Comparison of ENCODE assay signal across 1 cellular context in the genomic region with DNA sequence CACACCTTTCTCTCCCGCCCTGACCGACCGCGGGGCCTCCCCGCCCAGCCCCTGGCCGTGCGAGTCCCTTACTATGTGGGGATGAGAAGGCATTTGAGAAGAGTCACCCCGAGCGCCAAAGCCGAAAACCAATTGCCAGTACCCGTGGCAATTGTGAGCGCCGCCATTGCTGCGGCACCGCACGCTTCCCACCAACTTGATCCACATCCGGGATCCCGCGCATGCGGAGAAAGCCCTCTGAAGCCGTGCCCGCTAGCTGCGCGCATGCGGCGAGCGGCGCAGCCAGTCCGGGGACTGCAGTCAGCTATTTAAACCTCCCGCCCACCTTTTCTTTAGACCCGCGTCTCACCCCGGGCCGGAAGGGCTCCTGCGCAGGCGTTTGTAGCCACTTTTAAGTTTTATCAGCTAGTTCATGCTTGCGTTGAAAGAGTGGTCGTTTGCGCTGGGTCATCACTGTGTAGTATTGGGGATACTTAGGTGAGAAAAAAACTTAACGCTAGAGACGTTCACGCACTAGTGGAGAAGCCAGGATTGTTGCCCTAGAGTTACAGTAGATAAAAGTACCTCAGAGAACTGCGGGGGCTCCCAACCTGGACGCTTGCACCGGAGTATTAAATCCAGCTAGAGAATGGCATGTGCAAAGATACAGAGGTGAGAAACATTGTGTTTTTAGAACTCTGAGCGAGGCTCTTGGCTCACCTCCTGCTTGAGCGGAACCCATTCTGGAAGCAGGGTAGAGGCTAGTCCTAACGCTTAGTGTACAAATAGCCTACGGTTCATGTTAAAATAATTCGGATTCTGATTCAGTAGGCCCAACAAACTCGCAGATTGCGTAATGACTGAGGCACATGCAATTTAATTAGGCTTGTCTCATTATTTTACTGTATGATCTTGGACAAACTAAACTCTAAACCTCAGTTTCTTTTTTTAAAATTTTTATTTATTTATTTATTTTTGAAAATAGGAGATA.
A peak's percentile ranks its signal among the peaks of the same experiment; 100 is the strongest.
TF ChIP-seq lines count a peak whose summit lies in the region.

A gene (minus strand): TSS at position 205 of the 970 bp plus-strand sequence. CDS start 38 bp downstream, at position 167.

TF ChIP-seq in K562, 482 proteins besides CTCF, POLR2A, EP300 and RAD21 (continued from another document and continues in another):
- TF ChIP-seq, protein P1, sequence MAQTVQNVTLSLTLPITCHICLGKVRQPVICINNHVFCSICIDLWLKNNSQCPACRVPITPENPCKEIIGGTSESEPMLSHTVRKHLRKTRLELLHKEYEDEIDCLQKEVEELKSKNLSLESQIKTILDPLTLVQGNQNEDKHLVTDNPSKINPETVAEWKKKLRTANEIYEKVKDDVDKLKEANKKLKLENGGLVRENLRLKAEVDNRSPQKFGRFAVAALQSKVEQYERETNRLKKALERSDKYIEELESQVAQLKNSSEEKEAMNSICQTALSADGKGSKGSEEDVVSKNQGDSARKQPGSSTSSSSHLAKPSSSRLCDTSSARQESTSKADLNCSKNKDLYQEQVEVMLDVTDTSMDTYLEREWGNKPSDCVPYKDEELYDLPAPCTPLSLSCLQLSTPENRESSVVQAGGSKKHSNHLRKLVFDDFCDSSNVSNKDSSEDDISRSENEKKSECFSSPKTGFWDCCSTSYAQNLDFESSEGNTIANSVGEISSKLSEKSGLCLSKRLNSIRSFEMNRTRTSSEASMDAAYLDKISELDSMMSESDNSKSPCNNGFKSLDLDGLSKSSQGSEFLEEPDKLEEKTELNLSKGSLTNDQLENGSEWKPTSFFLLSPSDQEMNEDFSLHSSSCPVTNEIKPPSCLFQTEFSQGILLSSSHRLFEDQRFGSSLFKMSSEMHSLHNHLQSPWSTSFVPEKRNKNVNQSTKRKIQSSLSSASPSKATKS (CRISPR knock-in tag; IDR thresholded peaks at IDR 0.05) = no peak
- TF ChIP-seq ZNF239 (CRISPR knock-in tag; IDR thresholded peaks at IDR 0.05) (no peak), SNRNP70 (optimal IDR thresholded peaks at IDR 0.05; ENCODE audit: low read depth, low read length) (no peak), ZNF134 (CRISPR knock-in tag; conservative IDR thresholded peaks at IDR 0.05) (no peak), TAF1 (IDR thresholded peaks at IDR 0.05; ENCODE audit: control insufficient read depth, extremely low read depth, insufficient read depth, low read length, severe bottlenecking) (peak; percentile 89), POU5F1 (IDR thresholded peaks at IDR 0.05; ENCODE audit: borderline replicate concordance, low read depth, low read length, partially characterized antibody) (no peak), KAT2B (IDR thresholded peaks at IDR 0.05; ENCODE audit: low read depth, low read length) (no peak), CBX1 (IDR thresholded peaks at IDR 0.05; ENCODE audit: low read depth) (peak; percentile 62; the same call in 1 of the 2 replicates), FOS (IDR thresholded peaks at IDR 0.05; ENCODE audit: extremely low read depth, insufficient read length) (no peak), GATAD2A (IDR thresholded peaks at IDR 0.05) (no peak), DACH1 (IDR thresholded peaks at IDR 0.05; ENCODE audit: partially characterized antibody) (no peak), PHTF2 (CRISPR knock-in tag; IDR thresholded peaks at IDR 0.05) (no peak), KAT8 (IDR thresholded peaks at IDR 0.05; ENCODE audit: low read depth) (no peak), POLR2AphosphoS5 (IDR thresholded peaks at IDR 0.05; ENCODE audit: control insufficient read depth, insufficient read depth, low read depth, low read length) (peak; percentile 85), TAF7 (tag; IDR thresholded peaks at IDR 0.05) (peak; percentile 83), MIER1 (IDR thresholded peaks at IDR 0.05; ENCODE audit: low read depth) (no peak; the same call in 1 of the 2 replicates), ATF1 (CRISPR knock-in tag; IDR thresholded peaks at IDR 0.05) (no peak), ATF1 (tag; IDR thresholded peaks at IDR 0.05) (peak; percentile 65)
- TF ChIP-seq, protein P2, sequence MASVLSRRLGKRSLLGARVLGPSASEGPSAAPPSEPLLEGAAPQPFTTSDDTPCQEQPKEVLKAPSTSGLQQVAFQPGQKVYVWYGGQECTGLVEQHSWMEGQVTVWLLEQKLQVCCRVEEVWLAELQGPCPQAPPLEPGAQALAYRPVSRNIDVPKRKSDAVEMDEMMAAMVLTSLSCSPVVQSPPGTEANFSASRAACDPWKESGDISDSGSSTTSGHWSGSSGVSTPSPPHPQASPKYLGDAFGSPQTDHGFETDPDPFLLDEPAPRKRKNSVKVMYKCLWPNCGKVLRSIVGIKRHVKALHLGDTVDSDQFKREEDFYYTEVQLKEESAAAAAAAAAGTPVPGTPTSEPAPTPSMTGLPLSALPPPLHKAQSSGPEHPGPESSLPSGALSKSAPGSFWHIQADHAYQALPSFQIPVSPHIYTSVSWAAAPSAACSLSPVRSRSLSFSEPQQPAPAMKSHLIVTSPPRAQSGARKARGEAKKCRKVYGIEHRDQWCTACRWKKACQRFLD (CRISPR knock-in tag; IDR thresholded peaks at IDR 0.05) = peak; percentile 87; the same call in 1 of the 2 replicates
- TF ChIP-seq, protein P3, sequence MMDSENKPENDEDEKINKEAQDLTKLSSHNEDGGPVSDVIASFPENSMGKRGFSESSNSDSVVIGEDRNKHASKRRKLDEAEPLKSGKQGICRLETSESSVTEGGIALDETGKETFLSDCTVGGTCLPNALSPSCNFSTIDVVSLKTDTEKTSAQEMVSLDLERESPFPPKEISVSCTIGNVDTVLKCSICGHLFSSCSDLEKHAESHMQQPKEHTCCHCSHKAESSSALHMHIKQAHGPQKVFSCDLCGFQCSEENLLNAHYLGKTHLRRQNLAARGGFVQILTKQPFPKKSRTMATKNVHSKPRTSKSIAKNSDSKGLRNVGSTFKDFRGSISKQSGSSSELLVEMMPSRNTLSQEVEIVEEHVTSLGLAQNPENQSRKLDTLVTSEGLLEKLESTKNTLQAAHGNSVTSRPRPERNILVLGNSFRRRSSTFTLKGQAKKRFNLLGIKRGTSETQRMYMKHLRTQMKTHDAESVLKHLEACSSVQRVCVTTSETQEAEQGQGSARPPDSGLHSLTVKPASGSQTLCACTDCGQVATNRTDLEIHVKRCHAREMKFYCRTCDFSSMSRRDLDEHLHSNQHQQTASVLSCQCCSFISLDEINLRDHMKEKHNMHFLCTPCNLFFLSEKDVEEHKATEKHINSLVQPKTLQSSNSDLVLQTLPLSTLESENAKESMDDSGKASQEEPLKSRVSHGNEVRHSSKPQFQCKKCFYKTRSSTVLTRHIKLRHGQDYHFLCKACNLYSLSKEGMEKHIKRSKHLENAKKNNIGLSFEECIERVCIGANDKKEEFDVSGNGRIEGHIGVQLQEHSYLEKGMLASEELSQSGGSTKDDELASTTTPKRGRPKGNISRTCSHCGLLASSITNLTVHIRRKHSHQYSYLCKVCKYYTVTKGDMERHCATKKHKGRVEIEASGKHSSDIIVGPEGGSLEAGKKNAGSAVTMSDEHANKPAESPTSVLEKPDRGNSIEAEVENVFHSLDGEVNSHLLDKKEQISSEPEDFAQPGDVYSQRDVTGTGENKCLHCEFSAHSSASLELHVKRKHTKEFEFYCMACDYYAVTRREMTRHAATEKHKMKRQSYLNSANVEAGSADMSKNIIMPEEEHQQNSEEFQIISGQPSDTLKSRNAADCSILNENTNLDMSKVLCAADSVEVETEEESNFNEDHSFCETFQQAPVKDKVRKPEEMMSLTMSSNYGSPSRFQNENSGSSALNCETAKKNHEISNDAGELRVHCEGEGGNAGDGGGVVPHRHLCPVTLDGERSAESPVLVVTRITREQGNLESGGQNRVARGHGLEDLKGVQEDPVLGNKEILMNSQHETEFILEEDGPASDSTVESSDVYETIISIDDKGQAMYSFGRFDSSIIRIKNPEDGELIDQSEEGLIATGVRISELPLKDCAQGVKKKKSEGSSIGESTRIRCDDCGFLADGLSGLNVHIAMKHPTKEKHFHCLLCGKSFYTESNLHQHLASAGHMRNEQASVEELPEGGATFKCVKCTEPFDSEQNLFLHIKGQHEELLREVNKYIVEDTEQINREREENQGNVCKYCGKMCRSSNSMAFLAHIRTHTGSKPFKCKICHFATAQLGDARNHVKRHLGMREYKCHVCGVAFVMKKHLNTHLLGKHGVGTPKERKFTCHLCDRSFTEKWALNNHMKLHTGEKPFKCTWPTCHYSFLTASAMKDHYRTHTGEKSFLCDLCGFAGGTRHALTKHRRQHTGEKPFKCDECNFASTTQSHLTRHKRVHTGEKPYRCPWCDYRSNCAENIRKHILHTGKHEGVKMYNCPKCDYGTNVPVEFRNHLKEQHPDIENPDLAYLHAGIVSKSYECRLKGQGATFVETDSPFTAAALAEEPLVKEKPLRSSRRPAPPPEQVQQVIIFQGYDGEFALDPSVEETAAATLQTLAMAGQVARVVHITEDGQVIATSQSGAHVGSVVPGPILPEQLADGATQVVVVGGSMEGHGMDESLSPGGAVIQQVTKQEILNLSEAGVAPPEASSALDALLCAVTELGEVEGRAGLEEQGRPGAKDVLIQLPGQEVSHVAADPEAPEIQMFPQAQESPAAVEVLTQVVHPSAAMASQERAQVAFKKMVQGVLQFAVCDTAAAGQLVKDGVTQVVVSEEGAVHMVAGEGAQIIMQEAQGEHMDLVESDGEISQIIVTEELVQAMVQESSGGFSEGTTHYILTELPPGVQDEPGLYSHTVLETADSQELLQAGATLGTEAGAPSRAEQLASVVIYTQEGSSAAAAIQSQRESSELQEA (IDR thresholded peaks at IDR 0.05; ENCODE audit: low read depth) = no peak
- TF ChIP-seq, protein P4, sequence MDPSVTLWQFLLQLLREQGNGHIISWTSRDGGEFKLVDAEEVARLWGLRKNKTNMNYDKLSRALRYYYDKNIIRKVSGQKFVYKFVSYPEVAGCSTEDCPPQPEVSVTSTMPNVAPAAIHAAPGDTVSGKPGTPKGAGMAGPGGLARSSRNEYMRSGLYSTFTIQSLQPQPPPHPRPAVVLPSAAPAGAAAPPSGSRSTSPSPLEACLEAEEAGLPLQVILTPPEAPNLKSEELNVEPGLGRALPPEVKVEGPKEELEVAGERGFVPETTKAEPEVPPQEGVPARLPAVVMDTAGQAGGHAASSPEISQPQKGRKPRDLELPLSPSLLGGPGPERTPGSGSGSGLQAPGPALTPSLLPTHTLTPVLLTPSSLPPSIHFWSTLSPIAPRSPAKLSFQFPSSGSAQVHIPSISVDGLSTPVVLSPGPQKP (CRISPR knock-in tag; IDR thresholded peaks at IDR 0.05) = no peak
- TF ChIP-seq, protein P5, sequence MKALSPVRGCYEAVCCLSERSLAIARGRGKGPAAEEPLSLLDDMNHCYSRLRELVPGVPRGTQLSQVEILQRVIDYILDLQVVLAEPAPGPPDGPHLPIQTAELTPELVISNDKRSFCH (CRISPR knock-in tag; IDR thresholded peaks at IDR 0.05) = no peak
- TF ChIP-seq, protein P5 (tag; IDR thresholded peaks at IDR 0.05) = no peak
- TF ChIP-seq, protein P6, sequence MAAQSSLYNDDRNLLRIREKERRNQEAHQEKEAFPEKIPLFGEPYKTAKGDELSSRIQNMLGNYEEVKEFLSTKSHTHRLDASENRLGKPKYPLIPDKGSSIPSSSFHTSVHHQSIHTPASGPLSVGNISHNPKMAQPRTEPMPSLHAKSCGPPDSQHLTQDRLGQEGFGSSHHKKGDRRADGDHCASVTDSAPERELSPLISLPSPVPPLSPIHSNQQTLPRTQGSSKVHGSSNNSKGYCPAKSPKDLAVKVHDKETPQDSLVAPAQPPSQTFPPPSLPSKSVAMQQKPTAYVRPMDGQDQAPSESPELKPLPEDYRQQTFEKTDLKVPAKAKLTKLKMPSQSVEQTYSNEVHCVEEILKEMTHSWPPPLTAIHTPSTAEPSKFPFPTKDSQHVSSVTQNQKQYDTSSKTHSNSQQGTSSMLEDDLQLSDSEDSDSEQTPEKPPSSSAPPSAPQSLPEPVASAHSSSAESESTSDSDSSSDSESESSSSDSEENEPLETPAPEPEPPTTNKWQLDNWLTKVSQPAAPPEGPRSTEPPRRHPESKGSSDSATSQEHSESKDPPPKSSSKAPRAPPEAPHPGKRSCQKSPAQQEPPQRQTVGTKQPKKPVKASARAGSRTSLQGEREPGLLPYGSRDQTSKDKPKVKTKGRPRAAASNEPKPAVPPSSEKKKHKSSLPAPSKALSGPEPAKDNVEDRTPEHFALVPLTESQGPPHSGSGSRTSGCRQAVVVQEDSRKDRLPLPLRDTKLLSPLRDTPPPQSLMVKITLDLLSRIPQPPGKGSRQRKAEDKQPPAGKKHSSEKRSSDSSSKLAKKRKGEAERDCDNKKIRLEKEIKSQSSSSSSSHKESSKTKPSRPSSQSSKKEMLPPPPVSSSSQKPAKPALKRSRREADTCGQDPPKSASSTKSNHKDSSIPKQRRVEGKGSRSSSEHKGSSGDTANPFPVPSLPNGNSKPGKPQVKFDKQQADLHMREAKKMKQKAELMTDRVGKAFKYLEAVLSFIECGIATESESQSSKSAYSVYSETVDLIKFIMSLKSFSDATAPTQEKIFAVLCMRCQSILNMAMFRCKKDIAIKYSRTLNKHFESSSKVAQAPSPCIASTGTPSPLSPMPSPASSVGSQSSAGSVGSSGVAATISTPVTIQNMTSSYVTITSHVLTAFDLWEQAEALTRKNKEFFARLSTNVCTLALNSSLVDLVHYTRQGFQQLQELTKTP (IDR thresholded peaks at IDR 0.05; ENCODE audit: low read depth in 1 of 2, partially characterized antibody in 2 of 2) = no peak
- TF ChIP-seq, protein P7, sequence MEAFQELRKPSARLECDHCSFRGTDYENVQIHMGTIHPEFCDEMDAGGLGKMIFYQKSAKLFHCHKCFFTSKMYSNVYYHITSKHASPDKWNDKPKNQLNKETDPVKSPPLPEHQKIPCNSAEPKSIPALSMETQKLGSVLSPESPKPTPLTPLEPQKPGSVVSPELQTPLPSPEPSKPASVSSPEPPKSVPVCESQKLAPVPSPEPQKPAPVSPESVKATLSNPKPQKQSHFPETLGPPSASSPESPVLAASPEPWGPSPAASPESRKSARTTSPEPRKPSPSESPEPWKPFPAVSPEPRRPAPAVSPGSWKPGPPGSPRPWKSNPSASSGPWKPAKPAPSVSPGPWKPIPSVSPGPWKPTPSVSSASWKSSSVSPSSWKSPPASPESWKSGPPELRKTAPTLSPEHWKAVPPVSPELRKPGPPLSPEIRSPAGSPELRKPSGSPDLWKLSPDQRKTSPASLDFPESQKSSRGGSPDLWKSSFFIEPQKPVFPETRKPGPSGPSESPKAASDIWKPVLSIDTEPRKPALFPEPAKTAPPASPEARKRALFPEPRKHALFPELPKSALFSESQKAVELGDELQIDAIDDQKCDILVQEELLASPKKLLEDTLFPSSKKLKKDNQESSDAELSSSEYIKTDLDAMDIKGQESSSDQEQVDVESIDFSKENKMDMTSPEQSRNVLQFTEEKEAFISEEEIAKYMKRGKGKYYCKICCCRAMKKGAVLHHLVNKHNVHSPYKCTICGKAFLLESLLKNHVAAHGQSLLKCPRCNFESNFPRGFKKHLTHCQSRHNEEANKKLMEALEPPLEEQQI (IDR thresholded peaks at IDR 0.05) = no peak
- TF ChIP-seq, protein P8, sequence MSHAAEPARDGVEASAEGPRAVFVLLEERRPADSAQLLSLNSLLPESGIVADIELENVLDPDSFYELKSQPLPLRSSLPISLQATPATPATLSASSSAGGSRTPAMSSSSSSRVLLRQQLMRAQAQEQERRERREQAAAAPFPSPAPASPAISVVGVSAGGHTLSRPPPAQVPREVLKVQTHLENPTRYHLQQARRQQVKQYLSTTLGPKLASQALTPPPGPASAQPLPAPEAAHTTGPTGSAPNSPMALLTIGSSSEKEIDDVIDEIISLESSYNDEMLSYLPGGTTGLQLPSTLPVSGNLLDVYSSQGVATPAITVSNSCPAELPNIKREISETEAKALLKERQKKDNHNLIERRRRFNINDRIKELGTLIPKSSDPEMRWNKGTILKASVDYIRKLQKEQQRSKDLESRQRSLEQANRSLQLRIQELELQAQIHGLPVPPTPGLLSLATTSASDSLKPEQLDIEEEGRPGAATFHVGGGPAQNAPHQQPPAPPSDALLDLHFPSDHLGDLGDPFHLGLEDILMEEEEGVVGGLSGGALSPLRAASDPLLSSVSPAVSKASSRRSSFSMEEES (CRISPR knock-in tag; IDR thresholded peaks at IDR 0.05) = no peak
